In genomic region chr3:37150621-37151020, GRCh38 we compare ENCODE assay signal across 22 cellular contexts. TPM values are rescaled to one million over a fixed set of nuclear protein-coding genes. Genes with fewer than 3 reads are reported as not detected.
DNase-seq lines count a peak whose midpoint lies in the region; ATAC-seq, FAIRE-seq and TF ChIP-seq lines count a peak whose summit lies in the region.
"Had no signal": no experiment of that assay in that cellular context is flagged by ENCODE, and none has a peak within 500 bp of the region (broad histone marks: within the 10 kb centered on the region; RNA-seq: fewer than 3 reads in every experiment).

No MANE protein-coding gene starts in this region.

- peak overlapping the region; percentile 25 for H3K4me3 Mint-ChIP-seq in endothelial cell (ENCODE audit: unreplicated experiment)
- H3K4me3 Mint-ChIP-seq: B cell; CD4-positive, CD25-positive, alpha-beta regulatory T cell; CD8-positive, alpha-beta T cell; GM23338; H9; HFFc6 had no signal

- H3K27me3 ChIP-seq in adipocyte (replicated peaks; ENCODE audit: control insufficient read depth, insufficient read depth, low read length), result no peaks in the 10 kb centered on the region
- H3K27me3 ChIP-seq: BLaER1 had no signal

- H3K36me3 Mint-ChIP-seq in endothelial cell (ENCODE audit: low read depth, unreplicated experiment), result peaks cover 4% of the 10 kb centered on the region

- H3K27me3 Mint-ChIP-seq in endothelial cell (ENCODE audit: unreplicated experiment), result peaks cover 2% of the 10 kb centered on the region
- H3K27me3 Mint-ChIP-seq: B cell; CD4-positive, CD25-positive, alpha-beta regulatory T cell had no signal

- no peak for TF ChIP-seq EP300 in A549 (IDR thresholded peaks at IDR 0.05)

- TF ChIP-seq CTCF in A549 (IDR thresholded peaks at IDR 0.05) (no peak), endothelial cell (IDR thresholded peaks at IDR 0.05; ENCODE audit: unreplicated experiment) (no peak)

- H3K9me3 Mint-ChIP-seq in endothelial cell (ENCODE audit: unreplicated experiment), result no peaks in the 10 kb centered on the region
- H3K9me3 Mint-ChIP-seq: CD4-positive, CD25-positive, alpha-beta regulatory T cell; CD8-positive, alpha-beta T cell; GM23338; H9; HFFc6 had no signal

- WGBS in A549 (ENCODE audit: missing lambda C conversion rate), result 98% methylated on average over 1 of the region's 1 CpG

- no peak overlapping the region for H3K9ac ChIP-seq in adipocyte (ENCODE audit: low read length)
- H3K9ac ChIP-seq: BLaER1 had no signal

- H3K27ac ChIP-seq in A549, result no peak overlapping the region
- H3K27ac ChIP-seq: BLaER1, C4-2B had no signal

- H3K4me3 ChIP-seq in A549, result no peak overlapping the region
- no peak overlapping the region for H3K4me3 ChIP-seq in adipocyte (ENCODE audit: low read length)
- H3K4me3 ChIP-seq: BLaER1, GM23338 had no signal

- H3K27ac Mint-ChIP-seq in endothelial cell (ENCODE audit: unreplicated experiment), result no peak overlapping the region
- H3K27ac Mint-ChIP-seq: B cell; CD4-positive, CD25-positive, alpha-beta regulatory T cell; CD8-positive, alpha-beta T cell; GM23338; HFFc6 had no signal

- H3K4me1 ChIP-seq in A549 (peaks cover 4% of the 10 kb centered on the region; the same call in 2 of the 3 replicates), adipocyte (ENCODE audit: control insufficient read depth, insufficient read depth, low read length) (peaks cover 8% of the 10 kb centered on the region)
- H3K4me1 ChIP-seq: BLaER1, Caco-2 had no signal

- H3K4me1 Mint-ChIP-seq in endothelial cell (ENCODE audit: unreplicated experiment), result peaks cover 33% of the 10 kb centered on the region
- H3K4me1 Mint-ChIP-seq: GM23338, H9 had no signal

- POLR2A ChIA-PET in A549 (lab: Yijun Ruan, JAX), result interaction anchor here (0.5 kb wide), 1 partner anchor 10 kb away, joined by 3 read pairs; no protein-coding TSS in a partner anchor

- FAIRE-seq in A549 (lab: Jason Lieb, UNC), result peak; percentile 13
- FAIRE-seq in G401.6 (lab: Jason Lieb, UNC), result peak; percentile 49
- FAIRE-seq: GM12891 had no signal

- ATAC-seq in A549, result no peak
- ATAC-seq: CD8-positive, alpha-beta T cell; GM23338 had no signal

- no peak for TF ChIP-seq POLR2A in A549 (IDR thresholded peaks at IDR 0.05; ENCODE audit: low read length)

- H3K36me3 ChIP-seq in adipocyte (ENCODE audit: control insufficient read depth, insufficient read depth, low read length, severe bottlenecking), result peaks cover 45% of the 10 kb centered on the region

- H3K4me2 ChIP-seq in A549, result no peak overlapping the region
- H3K4me2 ChIP-seq: BLaER1, GM23338 had no signal

- CTCF ChIA-PET in A549 (lab: Yijun Ruan, JAX), result interaction anchor here (1.4 kb wide), 1 partner anchor 19 kb away, joined by 3 read pairs; no protein-coding TSS in a partner anchor

- TF ChIP-seq RAD21 in A549 (conservative IDR thresholded peaks at IDR 0.05 in 1 of 2, IDR thresholded peaks at IDR 0.05 in 1 of 2), result no peak

- DNase-seq in A549 (ENCODE audit: low read depth in 1 of 2, low spot score in 1 of 2) (no peak), adipocyte (ENCODE audit: low read depth) (peak; percentile 67), endothelial cell (ENCODE audit: low spot score) (no peak), KG1 (lab: John Stamatoyannopoulos, UW) (no peak), NCI-H226 (no peak), AML-193 (lab: John Stamatoyannopoulos, UW) (no peak)
- DNase-seq: 8988T; Caco-2; CD4-positive, CD25-positive, alpha-beta regulatory T cell; CD8-positive, alpha-beta T cell; DMS153; DND-41; EL; GF-D8; H9; HFFc6 had no signal

- no peaks in the 10 kb centered on the region for H3K9me3 ChIP-seq in A549
- H3K9me3 ChIP-seq in adipocyte (ENCODE audit: control insufficient read depth, low read length), result no peaks in the 10 kb centered on the region
- H3K9me3 ChIP-seq: BLaER1, Caco-2 had no signal

TF ChIP-seq in A549, 52 proteins besides CTCF, POLR2A, EP300 and RAD21:
- TF ChIP-seq NPAS2 (CRISPR knock-in tag; IDR thresholded peaks at IDR 0.05; ENCODE audit: borderline replicate concordance) (no peak), E2F6 (IDR thresholded peaks at IDR 0.05; ENCODE audit: borderline replicate concordance, low read depth) (no peak), FOSL2 (IDR thresholded peaks at IDR 0.05) (no peak), FOSL2 (CRISPR knock-in tag; IDR thresholded peaks at IDR 0.05) (no peak), MAFK (IDR thresholded peaks at IDR 0.05; ENCODE audit: partially characterized antibody) (no peak), GATA3 (IDR thresholded peaks at IDR 0.05; ENCODE audit: borderline replicate concordance) (no peak), REST (IDR thresholded peaks at IDR 0.05) (no peak), POLR2AphosphoS2 (conservative IDR thresholded peaks at IDR 0.05; ENCODE audit: low read length) (no peak), ZNF302 (CRISPR knock-in tag; IDR thresholded peaks at IDR 0.05) (no peak), NFE2L2 (conservative IDR thresholded peaks at IDR 0.05; ENCODE audit: low read length) (no peak), RARB (CRISPR knock-in tag; IDR thresholded peaks at IDR 0.05) (no peak), PBX3 (IDR thresholded peaks at IDR 0.05) (no peak), TFCP2L1 (CRISPR knock-in tag; IDR thresholded peaks at IDR 0.05) (no peak), KDM1A (IDR thresholded peaks at IDR 0.05; ENCODE audit: low read depth) (no peak), EHF (CRISPR knock-in tag; IDR thresholded peaks at IDR 0.05) (no peak), HOXB5 (CRISPR knock-in tag; IDR thresholded peaks at IDR 0.05) (no peak), FOSB (CRISPR knock-in tag; IDR thresholded peaks at IDR 0.05) (no peak), ELK1 (IDR thresholded peaks at IDR 0.05; ENCODE audit: low read depth, low read length) (no peak), MAX (IDR thresholded peaks at IDR 0.05) (no peak)
TF ChIP-seq in A549: peak in this region for 0.

RNA-seq across cellular contexts. Expression of gene LRRFIP2, which starts 23.8 kb away (rescaled TPM):
- 39.2 and 66.4 TPM in 2 replicates for polyA plus RNA-seq in A549 (2011; rRNA removed)
- 20.6 TPM in 2 replicates for polyA plus RNA-seq in A549 (2012; cell fraction: cytosol; rRNA removed)
- polyA plus RNA-seq in A549 (2012; cell fraction: nucleus; rRNA removed), result 21.2 and 35.4 TPM in 2 replicates
- polyA plus RNA-seq in A549 (2017; fragmentation: RNase III; extraction: RNeasy Plus Mini Kit Qiagen cat#74134 plus additional on column Dnase treatment), result 46.1 to 48.0 TPM (median 47.6 TPM) in 3 replicates
- 21.4 and 21.9 TPM in 2 replicates for polyA minus RNA-seq in A549 (2011; rRNA and poly(A)+ RNA removed)
- total RNA-seq in endothelial cell (ENCODE audit: unreplicated experiment), result 40.0 TPM
